In genomic region chr10:97445722-97446639, GRCh38 we compare ENCODE assay signal across 8 cellular contexts. TPM values are rescaled to one million over a fixed set of nuclear protein-coding genes. Genes with fewer than 3 reads are reported as not detected.
DNase-seq lines count a peak whose midpoint lies in the region; ATAC-seq and TF ChIP-seq lines count a peak whose summit lies in the region.

Gene EXOSC1, minus strand, starts transcription at chr10:97446006. Its CDS starts 21 bp downstream, at chr10:97445985.
Gene ZDHHC16, plus strand, starts transcription at chr10:97446175. Its CDS starts 5,501 bp downstream, at chr10:97451676.

- peaks cover 50% of the 10 kb centered on the region for H3K79me2 ChIP-seq in PC-9 (ENCODE audit: low read depth)

- H4K20me1 ChIP-seq in PC-9 (ENCODE audit: insufficient read depth), result no peaks in the 10 kb centered on the region

- H3K4me1 ChIP-seq in PC-9 (replicated peaks; ENCODE audit: insufficient read depth), result peaks cover 30% of the 10 kb centered on the region
- peaks cover 13 to 14% of the 10 kb centered on the region in 2 donors for H3K4me1 ChIP-seq in mucosa of rectum (ENCODE audit: control insufficient read depth in 2 of 2, insufficient read depth in 2 of 2, low read length in 2 of 2)

- intact Hi-C loops in PC-9 (cut with micrococcal nuclease; ENCODE audit: unreplicated experiment), result loop anchor here (5.0 kb wide), 2 partner anchors 39 to 114 kb away; partner anchors contain the start of gene FRAT2

- no peaks in the 10 kb centered on the region for H3K9me3 ChIP-seq in PC-9 (ENCODE audit: insufficient read depth, low read depth)
- H3K9me3 ChIP-seq in mucosa of rectum (ENCODE audit: control insufficient read depth in 2 of 2, low read length in 2 of 2), result no peaks in the 10 kb centered on the region

- no peaks in the 10 kb centered on the region for H3K27me3 ChIP-seq in PC-9 (ENCODE audit: insufficient read depth, low read depth)
- no peaks in the 10 kb centered on the region for H3K27me3 ChIP-seq in mucosa of rectum (ENCODE audit: control insufficient read depth in 2 of 2, insufficient read depth in 2 of 2, low read length in 2 of 2)

- no peaks in the 10 kb centered on the region for H3K9me2 ChIP-seq in PC-9 (ENCODE audit: insufficient read depth)

- peak within 1 kb of the TSS; percentile 70 to 74 for H3K9ac ChIP-seq in mucosa of rectum (ENCODE audit: low read depth in 1 of 2, low read length in 2 of 2)

- peak within 1 kb of the TSS; percentile 85 for H3K4me2 ChIP-seq in PC-9

- DNase-seq in DMS153 treated with DMSO at 0.1 percent for 48 hours (lab: John Stamatoyannopoulos, UW; ENCODE audit: unreplicated experiment), result peak; percentile 94
- DNase-seq in Jurkat, Clone E6-1 (ENCODE audit: low read depth, low spot score), result peak; percentile 95
- peak; percentile 85 to 87 for DNase-seq in PC-9
- peak; percentile 85 for DNase-seq in activated T-cell treated with anti-CD3 and anti-CD28 coated beads, Interleukin-2, amount 50 U/mL, for 1 hour
- peak; percentile 93 to 94 for DNase-seq in erythroblast (lab: John Stamatoyannopoulos, UW)
- DNase-seq in stimulated activated CD8-positive, alpha-beta memory T cell treated with anti-CD3 and anti-CD28 coated beads, Interleukin-4, amount 100 ng/mL, for 48 hours, result peak; percentile 93

- no peak for TF ChIP-seq CTCF in PC-9 (conservative IDR thresholded peaks at IDR 0.05)

- H3K27ac ChIP-seq in PC-9 (no peak within 1 kb of the TSS), mucosa of rectum (ENCODE audit: low read depth in 2 of 2, low read length in 2 of 2) (peak within 1 kb of the TSS; percentile 68 to 76)

- CTCF ChIA-PET in PC-9 (lab: Charles Lee), result no interaction called here

- H3K36me3 ChIP-seq in PC-9 (ENCODE audit: low read depth), result no peaks in the 10 kb centered on the region
- peaks cover 7 to 16% of the 10 kb centered on the region in 2 donors for H3K36me3 ChIP-seq in mucosa of rectum (ENCODE audit: control insufficient read depth in 2 of 2, insufficient read depth in 2 of 2, low read length in 2 of 2)

- H2AFZ ChIP-seq in PC-9, result peak within 1 kb of the TSS; percentile 99

- ATAC-seq in GM21619 (IDR thresholded peaks at IDR 0.05; ENCODE audit: unreplicated experiment), result peak; percentile 94

- no TSS peak for BruUV-seq in PC-9 (replicated peaks; lab: Mats Ljungman, UMichigan)

- peak within 1 kb of the TSS; percentile 82 for H3K4me3 ChIP-seq in Jurkat, Clone E6-1 (ENCODE audit: low read length)
- H3K4me3 ChIP-seq in PC-9, result peak within 1 kb of the TSS; percentile 97
- H3K4me3 ChIP-seq in mucosa of rectum (ENCODE audit: low read length in 2 of 2), result peak within 1 kb of the TSS; percentile 91 to 99

- peak; percentile 82 for TF ChIP-seq POLR2A in erythroblast (IDR thresholded peaks at IDR 0.05; ENCODE audit: low read length)

- H3F3A ChIP-seq in PC-9 (ENCODE audit: insufficient read depth, low read depth), result peaks cover 3% of the 10 kb centered on the region; the same call in 1 of the 2 replicates

- POLR2A ChIA-PET in PC-9 (lab: Charles Lee; ENCODE audit: unreplicated experiment), result no interaction called here

RNA-seq across cellular contexts. Expression of gene EXOSC1, which starts in this region (rescaled TPM):
- 118 TPM for polyA plus RNA-seq in Jurkat, Clone E6-1 (2012; ENCODE audit: insufficient read depth, insufficient read length)
- 25.4 and 27.0 TPM in 2 replicates for total RNA-seq in PC-9 (2021)

RNA-seq across cellular contexts. Expression of gene ZDHHC16, which starts in this region (rescaled TPM):
- polyA plus RNA-seq in Jurkat, Clone E6-1 (2012; ENCODE audit: insufficient read depth, insufficient read length), result 47.1 TPM
- total RNA-seq in PC-9 (2021), result 29.1 and 29.6 TPM in 2 replicates
